ENCODE assay signal across 8 cellular contexts in genomic region chr12:2960432-2960956, GRCh38. TPM values are rescaled to one million over a fixed set of nuclear protein-coding genes. Genes with fewer than 3 reads are reported as not detected.
DNase-seq lines count a peak whose midpoint lies in the region; ATAC-seq and TF ChIP-seq lines count a peak whose summit lies in the region.

No MANE protein-coding gene starts in this region.

- ATAC-seq in activated T-cell treated with anti-CD3 and anti-CD28 coated beads, Interleukin-2, amount 50 U/mL, for 72 hours (replicated peaks in 1 of 2) = peak; percentile 76
- ATAC-seq in HG02884 (IDR thresholded peaks at IDR 0.05; ENCODE audit: unreplicated experiment) = no peak

- H3K36me3 Mint-ChIP-seq in HFFc6 (ENCODE audit: low read depth) = peaks cover 13% of the 10 kb centered on the region
- peaks cover 2% of the 10 kb centered on the region in 2 donors for H3K36me3 Mint-ChIP-seq in activated T-cell treated with anti-CD3 and anti-CD28 coated beads, Interleukin-2, amount 50 U/mL, for 72 hours (ENCODE audit: insufficient read depth in 2 of 2)

- peaks cover 46% of the 10 kb centered on the region for H3K4me1 Mint-ChIP-seq in HFFc6 (ENCODE audit: low read depth)
- peaks cover 18% of the 10 kb centered on the region for H3K4me1 Mint-ChIP-seq in activated T-cell treated with anti-CD3 and anti-CD28 coated beads, Interleukin-2, amount 50 U/mL, for 72 hours (ENCODE audit: low read depth)

- intact Hi-C loops in posterior vena cava (cut with DNase I) = no loop called here

- TF ChIP-seq CTCF in C4-2B (conservative IDR thresholded peaks at IDR 0.05) = no peak
- no peak for TF ChIP-seq CTCF in HFFc6 (IDR thresholded peaks at IDR 0.05)

- H3K4me3 Mint-ChIP-seq in HFFc6 = peak overlapping the region; percentile 93
- H3K4me3 Mint-ChIP-seq in activated T-cell treated with anti-CD3 and anti-CD28 coated beads, Interleukin-2, amount 50 U/mL, for 72 hours = peak overlapping the region; percentile 51 to 77

- H3K9me3 Mint-ChIP-seq in HFFc6 = no peaks in the 10 kb centered on the region
- no peaks in the 10 kb centered on the region for H3K9me3 Mint-ChIP-seq in activated T-cell treated with anti-CD3 and anti-CD28 coated beads, Interleukin-2, amount 50 U/mL, for 72 hours

- peak overlapping the region; percentile 85 for H3K27ac Mint-ChIP-seq in HFFc6
- no peak overlapping the region for H3K27ac Mint-ChIP-seq in activated T-cell treated with anti-CD3 and anti-CD28 coated beads, Interleukin-2, amount 50 U/mL, for 72 hours

- peaks cover 2% of the 10 kb centered on the region; the same call in 1 of the 2 replicates for H3K27me3 Mint-ChIP-seq in HFFc6 (ENCODE audit: insufficient read depth)
- peaks cover 61% of the 10 kb centered on the region for H3K27me3 Mint-ChIP-seq in activated T-cell treated with anti-CD3 and anti-CD28 coated beads, Interleukin-2, amount 50 U/mL, for 72 hours (ENCODE audit: low read depth)

- DNase-seq in HFFc6 (peak; percentile 63), hepatic stellate cell (ENCODE audit: low spot score) (peak; percentile 37), SHP77 (lab: John Stamatoyannopoulos, UW) (no peak), posterior vena cava (ENCODE audit: low spot score) (no peak)
- DNase-seq in activated T-cell treated with anti-CD3 and anti-CD28 coated beads, Interleukin-2, amount 50 U/mL, for 72 hours = peak; percentile 22 to 42
- peak; percentile 37 for DNase-seq in stimulated activated CD4-positive, alpha-beta T cell treated with anti-CD3 and anti-CD28 coated beads, Interleukin-15, amount 100 ng/mL, for 24 hours

- peak overlapping the region; percentile 90 for H3K27ac ChIP-seq in C4-2B

RNA-seq across cellular contexts. Expression of gene TEAD4, which starts 1.3 kb away (rescaled TPM):
- total RNA-seq in HFFc6 (2021; fragmentation: NEBNext Ultra II Directional; extraction: Animal tissue kit (Norgen Biotek cat#: 25700)) = 10 to 100 TPM; 22.2 to 26.2 (median 24.7) TPM
- total RNA-seq in activated T-cell treated with anti-CD3 and anti-CD28 coated beads, Interleukin-2, amount 50 U/mL, for 72 hours = 1 to 10 TPM; 3.5 to 3.8 TPM
- 10 to 100 TPM; 14.1 to 35.3 TPM for total RNA-seq in posterior vena cava

Comparison
In these comparisons a context has a peak if more than half of its experiments do, and no peak if none do; other contexts are left out.
1. DNase-seq: peak in HFFc6 (single experiment), activated T-cell treated with anti-CD3 and anti-CD28 coated beads, Interleukin-2, amount 50 U/mL, for 72 hours (2 of 2), hepatic stellate cell (single experiment) and stimulated activated CD4-positive, alpha-beta T cell treated with anti-CD3 and anti-CD28 coated beads, Interleukin-15, amount 100 ng/mL, for 24 hours (single experiment); none in SHP77 (0 of 2) and posterior vena cava (single experiment).